Comparison of ENCODE assay signal across 18 cellular contexts in genomic region chr1:25651824-25652741, GRCh38. TPM values are rescaled to one million over a fixed set of nuclear protein-coding genes. Genes with fewer than 3 reads are reported as not detected.
A peak's percentile ranks its signal among the peaks of the same experiment; 100 is the strongest.
DNase-seq lines count a peak whose midpoint lies in the region; ATAC-seq and TF ChIP-seq lines count a peak whose summit lies in the region.
"Had no signal": no experiment of that assay in that cellular context is flagged by ENCODE, and none has a peak within 500 bp of the region (broad histone marks: within the 10 kb centered on the region; RNA-seq: fewer than 3 reads in every experiment).

No MANE protein-coding gene starts in this region.

- peak overlapping the region; percentile 38 to 45 for H3K27ac ChIP-seq in thoracic aorta
- H3K27ac ChIP-seq in A673 (ENCODE audit: low read depth, low read length, poor library complexity, severe bottlenecking): no peak overlapping the region
- H3K27ac ChIP-seq: breast epithelium, C4-2B, lower lobe of right lung, SJSA1 had no signal

- intact Hi-C loops in A673 (cut with micrococcal nuclease; ENCODE audit: unreplicated experiment): no loop called here

- no peaks in the 10 kb centered on the region for H3K27me3 ChIP-seq in thoracic aorta (replicated peaks; ENCODE audit: insufficient read depth)
- peaks cover 4% of the 10 kb centered on the region for H3K27me3 ChIP-seq in A673 (replicated peaks; ENCODE audit: insufficient read depth, low read depth, low read length, poor library complexity)
- H3K27me3 ChIP-seq: breast epithelium had no signal

- H3K9me3 ChIP-seq in thoracic aorta: no peaks in the 10 kb centered on the region
- no peaks in the 10 kb centered on the region for H3K9me3 ChIP-seq in A673 (ENCODE audit: low read depth, low read length, poor library complexity, severe bottlenecking)
- H3K9me3 ChIP-seq: breast epithelium, lower lobe of right lung, SJSA1 had no signal

- peak; percentile 48 to 89 for DNase-seq in NCI-H446 (lab: John Stamatoyannopoulos, UW)
- DNase-seq in ecto neural progenitor cell (ENCODE audit: low spot score): peak; percentile 34
- DNase-seq in mesenteric fat pad (ENCODE audit: low spot score): peak; percentile 69
- DNase-seq in thoracic aorta (ENCODE audit: low spot score): no peak
- no peak for DNase-seq in GDM1 (lab: John Stamatoyannopoulos, UW)
- DNase-seq in A673 (ENCODE audit: low spot score): no peak
- DNase-seq: effector memory CD4-positive, alpha-beta T cell; lower lobe of right lung; MM.1S; natural killer cell; NCI-H187 treated with DMSO at 0.1 percent for 48 hours; NCI-H526; T1000 had no signal

- peaks cover 6 to 21% of the 10 kb centered on the region in 2 donors for H3K4me1 ChIP-seq in thoracic aorta (ENCODE audit: control insufficient read depth in 1 of 2, low read depth in 2 of 2)
- no peaks in the 10 kb centered on the region for H3K4me1 ChIP-seq in A673 (ENCODE audit: insufficient read depth, low read length, poor library complexity, severe bottlenecking)
- H3K4me1 ChIP-seq: breast epithelium, SJSA1 had no signal

- ATAC-seq in thoracic aorta (ENCODE audit: insufficient number of reproducible peaks, low FRiP score, low read depth) (no peak), GM18502 (IDR thresholded peaks at IDR 0.05; ENCODE audit: poor library complexity, unreplicated experiment) (no peak)
- ATAC-seq: HCT116, natural killer cell had no signal

- no peak for TF ChIP-seq CTCF in thoracic aorta (IDR thresholded peaks at IDR 0.05)
- no peak for TF ChIP-seq CTCF in A673 (conservative IDR thresholded peaks at IDR 0.05; ENCODE audit: low read depth, low read length)

- H3K4me3 ChIP-seq in thoracic aorta: no peak overlapping the region
- no peak overlapping the region for H3K4me3 ChIP-seq in A673 (ENCODE audit: low read depth, low read length, poor library complexity, severe bottlenecking)
- H3K4me3 ChIP-seq: breast epithelium, lower lobe of right lung, SJSA1 had no signal

- CTCF ChIA-PET in A673 (lab: Charles Lee): no interaction called here

- BruUV-seq in A673 (replicated peaks; lab: Mats Ljungman, UMichigan): no TSS peak

- H3K36me3 ChIP-seq in thoracic aorta (no peaks in the 10 kb centered on the region), A673 (ENCODE audit: insufficient read depth, low read length, poor library complexity, severe bottlenecking) (no peaks in the 10 kb centered on the region)
- H3K36me3 ChIP-seq: breast epithelium, lower lobe of right lung, SJSA1 had no signal

- POLR2A ChIA-PET in A673 (lab: Charles Lee; ENCODE audit: low non-redundant PET): no interaction called here

RNA-seq across cellular contexts. Expression of gene MAN1C1, which starts 35.5 kb away (rescaled TPM):
- total RNA-seq in mesenteric fat pad (21.9 TPM), thoracic aorta (10 to 100 TPM; 21.0 to 26.0 TPM), A673 (2021) (0.21 and 0.22 TPM in 2 replicates)
- total RNA-seq: SJSA1 had no signal

Comparison
In these comparisons a context has a peak if more than half of its experiments do, and no peak if none do; other contexts are left out.
1. DNase-seq: peak in NCI-H446 (2 of 2), ecto neural progenitor cell (single experiment) and mesenteric fat pad (single experiment); none in thoracic aorta (single experiment), GDM1 (single experiment) and A673 (single experiment).
2. RNA of gene MAN1C1, which starts 35.5 kb away (total RNA-seq): 21.0 to 26.0 TPM in thoracic aorta and 21.9 TPM in mesenteric fat pad (single experiment); 0.21 to 0.22 TPM in A673; every median in the first group is over 10 times any median in the second.